ENCODE assay signal across 8 cellular contexts in the genomic region with DNA sequence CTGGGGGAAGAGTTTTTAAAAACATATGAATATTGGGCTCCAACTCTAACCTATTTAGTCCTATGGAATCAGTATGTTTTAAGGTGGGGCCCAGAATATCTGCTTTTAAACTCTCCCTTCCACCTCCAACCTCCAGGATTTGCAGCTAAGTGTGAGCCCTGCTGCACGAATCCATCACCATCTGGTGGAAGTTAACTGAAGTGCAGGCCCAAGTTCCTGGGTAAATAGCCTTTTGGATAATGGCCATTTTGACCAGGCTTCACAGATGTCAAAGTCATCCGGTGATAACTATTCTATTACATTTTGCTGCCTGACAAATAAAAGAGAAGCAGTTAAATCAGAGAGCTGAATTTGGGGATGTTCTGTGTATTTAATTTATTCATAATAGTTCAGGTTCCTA. TPM values are rescaled to one million over a fixed set of nuclear protein-coding genes. Genes with fewer than 3 reads are reported as not detected.
DNase-seq lines count a peak whose midpoint lies in the region; ATAC-seq and TF ChIP-seq lines count a peak whose summit lies in the region.

No MANE protein-coding gene starts in this region.

- no peaks in the 10 kb centered on the region for H3K9me3 Mint-ChIP-seq in brain

- H3K4me1 Mint-ChIP-seq in brain = peaks cover 5% of the 10 kb centered on the region

- DNase-seq in EL (peak; percentile 16), NCI-H2227 treated with DMSO at 0.1 percent for 48 hours (lab: John Stamatoyannopoulos, UW) (peak; percentile 21), left kidney (ENCODE audit: low read depth, low spot score) (peak; percentile 78), UCSD-AML1 (lab: John Stamatoyannopoulos, UW; ENCODE audit: unreplicated experiment) (no peak)
- DNase-seq in stimulated activated CD4-positive, alpha-beta T cell treated with anti-CD3 and anti-CD28 coated beads, Interleukin-4, amount 100 ng/mL, for 1 hour = no peak

- peaks cover 4% of the 10 kb centered on the region for H3K27me3 Mint-ChIP-seq in brain

- H3K4me3 Mint-ChIP-seq in brain = no peak overlapping the region

- TF ChIP-seq CTCF in brain (conservative IDR thresholded peaks at IDR 0.05) = peak; percentile 77 to 94

- ATAC-seq in GM19397 (IDR thresholded peaks at IDR 0.05; ENCODE audit: unreplicated experiment) (peak; percentile 88), HG03196 (IDR thresholded peaks at IDR 0.05; ENCODE audit: unreplicated experiment) (peak; percentile 89)

- H3K27ac Mint-ChIP-seq in brain = peak overlapping the region in 1 of 5 experiments; percentile 25

- H3K36me3 Mint-ChIP-seq in brain = no peaks in the 10 kb centered on the region

RNA-seq across cellular contexts. Expression of a gene that starts 58.1 kb away (rescaled TPM):
- polyA plus RNA-seq in brain (ENCODE audit: insufficient read depth, low read depth, low replicate concordance) = 3.7 TPM

Comparison
In these comparisons a context has a peak if more than half of its experiments do, and no peak if none do; other contexts are left out.
1. DNase-seq: peak in EL (single experiment), NCI-H2227 treated with DMSO at 0.1 percent for 48 hours (single experiment) and left kidney (single experiment); none in UCSD-AML1 (single experiment) and stimulated activated CD4-positive, alpha-beta T cell treated with anti-CD3 and anti-CD28 coated beads, Interleukin-4, amount 100 ng/mL, for 1 hour (single experiment).